16 cellular contexts compared by ENCODE assay signal in the genomic region with DNA sequence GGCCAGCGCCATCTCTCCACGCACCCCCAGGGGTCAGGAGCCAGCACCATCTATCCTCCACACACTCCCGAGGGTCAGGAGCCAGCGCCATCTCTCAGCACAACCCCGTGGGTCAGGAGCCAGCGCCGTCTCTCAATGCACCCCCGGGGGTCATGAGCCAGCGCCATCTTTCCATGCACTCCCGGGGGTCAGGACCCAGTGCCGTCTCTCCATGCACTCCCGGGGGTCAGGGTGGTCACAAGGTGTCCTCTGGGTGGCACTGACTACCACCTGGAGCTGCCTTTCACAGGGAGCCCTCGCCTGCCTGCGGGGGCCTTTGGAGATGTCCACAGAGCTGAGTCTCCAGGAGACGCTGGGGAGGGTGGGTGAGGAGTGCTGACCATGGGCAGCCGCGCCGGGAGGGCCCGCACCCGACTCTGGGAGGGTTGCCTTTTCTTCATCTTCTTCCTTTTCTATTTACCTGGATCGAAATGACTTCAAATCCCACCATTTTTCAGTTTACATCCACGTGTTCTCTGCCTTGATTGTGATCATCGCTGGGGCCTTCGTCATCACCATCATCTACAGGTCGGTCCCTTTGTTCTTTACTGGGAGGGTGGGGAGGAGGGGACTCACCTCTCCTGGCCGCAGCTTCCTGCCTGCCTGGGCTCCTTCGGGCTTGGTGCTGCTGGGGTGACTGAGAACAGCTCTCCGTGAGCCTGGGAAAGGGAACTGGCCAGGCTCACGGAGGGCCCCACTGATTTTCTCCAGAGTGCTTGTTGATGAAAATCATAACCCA. TPM values are rescaled to one million over a fixed set of nuclear protein-coding genes. Genes with fewer than 3 reads are reported as not detected.
"Had no signal": no experiment of that assay in that cellular context is flagged by ENCODE, and none has a peak within 500 bp of the region (broad histone marks: within the 10 kb centered on the region; RNA-seq: fewer than 3 reads in every experiment).

No MANE protein-coding gene starts in this region.

- H3K9ac ChIP-seq: parathyroid adenoma had no signal

- H3K36me3 ChIP-seq: breast epithelium, gastrocnemius medialis, upper lobe of left lung had no signal

- H2AFZ ChIP-seq: parathyroid adenoma had no signal

- H3K4me3 ChIP-seq: ascending aorta, breast epithelium, gastrocnemius medialis, heart right ventricle, SK-N-MC, upper lobe of left lung had no signal

- H3K4me1 ChIP-seq: ascending aorta, breast epithelium, gastrocnemius medialis, parathyroid adenoma, upper lobe of left lung had no signal

- H3K27me3 ChIP-seq: ascending aorta, breast epithelium, gastrocnemius medialis, heart right ventricle, upper lobe of left lung had no signal

- DNase-seq: activated naive CD4-positive, alpha-beta T cell treated with anti-CD3 and anti-CD28 coated beads, Interleukin-2, amount 10 ng/mL, durations not matched to agents 7 days and 5 days; cerebellar nuclear complex; erythroblast; mammary epithelial cell; naive thymus-derived CD4-positive, alpha-beta T cell; stimulated activated CD4-positive, alpha-beta T cell treated with anti-CD3 and anti-CD28 coated beads, Interleukin-2, amount 100 ng/mL, for 48 hours; stimulated activated naive B cell treated with anti-CD40 and anti-IgM and Interleukin-4, amounts not matched to agents 10 μg/mL and 1 μg/mL and 100 μg/mL, for 72 hours had no signal

- H3K9me3 ChIP-seq: ascending aorta, breast epithelium, gastrocnemius medialis, heart right ventricle, upper lobe of left lung had no signal

- H3K27ac ChIP-seq: ascending aorta, breast epithelium, gastrocnemius medialis, heart right ventricle, parathyroid adenoma, SK-N-MC, upper lobe of left lung had no signal

- ATAC-seq: activated CD4-positive, CD25-positive, alpha-beta regulatory T cell treated with anti-CD3 and anti-CD28 coated beads, Interleukin-2, amount 50 U/mL, for 24 hours; gastrocnemius medialis; naive thymus-derived CD4-positive, alpha-beta T cell; stimulated activated naive B cell treated with anti-CD40 and anti-IgM and Interleukin-4, amounts not matched to agents 10 μg/mL and 1 μg/mL and 100 μg/mL, for 72 hours had no signal

RNA-seq across cellular contexts. Expression of a gene that starts 19.1 kb away (rescaled TPM):
- total RNA-seq: ascending aorta, mammary epithelial cell, renal cortical epithelial cell had no signal
- polyA plus RNA-seq: mammary epithelial cell; naive thymus-derived CD4-positive, alpha-beta T cell had no signal
